In genomic region chr17:38352245-38353083, GRCh38 we compare ENCODE assay signal across 1 cellular context.
TF ChIP-seq lines count a peak whose summit lies in the region.

No MANE protein-coding gene starts in this region.

TF ChIP-seq in K562, 482 proteins besides CTCF, POLR2A, EP300 and RAD21 (continues in another document):
- no peak for TF ChIP-seq GMEB1 (CRISPR knock-in tag; IDR thresholded peaks at IDR 0.05)
- 0 out of 2 replicates have a peak, but pooled peaks have one; percentile 1 for TF ChIP-seq POLR2G (IDR thresholded peaks at IDR 0.05; ENCODE audit: low read depth, low read length)
- peak; percentile 6; the same call in 1 of the 2 replicates for TF ChIP-seq RBFOX2 (IDR thresholded peaks at IDR 0.05; ENCODE audit: low read depth, low read length)
- TF ChIP-seq ZNF197 (CRISPR knock-in tag; IDR thresholded peaks at IDR 0.05; ENCODE audit: low read depth): no peak
- no peak for TF ChIP-seq CGGBP1 (CRISPR knock-in tag; IDR thresholded peaks at IDR 0.05)
- TF ChIP-seq KDM4B (IDR thresholded peaks at IDR 0.05; ENCODE audit: borderline replicate concordance in 2 of 2, low read depth in 1 of 2): no peak
- no peak for TF ChIP-seq RFX5 (IDR thresholded peaks at IDR 0.05; ENCODE audit: low read depth, low read length)
- TF ChIP-seq DMBX1 (CRISPR knock-in tag; IDR thresholded peaks at IDR 0.05; ENCODE audit: borderline replicate concordance): no peak
- no peak for TF ChIP-seq JUND (IDR thresholded peaks at IDR 0.05; ENCODE audit: borderline replicate concordance, low read depth, low read length)
- TF ChIP-seq JUND (tag; IDR thresholded peaks at IDR 0.05; ENCODE audit: borderline replicate concordance, low read depth, low read length): no peak
- no peak for TF ChIP-seq THRAP3 (IDR thresholded peaks at IDR 0.05; ENCODE audit: borderline replicate concordance)
- TF ChIP-seq PHF21A (IDR thresholded peaks at IDR 0.05; ENCODE audit: borderline replicate concordance, low read depth): no peak
- TF ChIP-seq FOXO4 (CRISPR knock-in tag; IDR thresholded peaks at IDR 0.05): no peak
- TF ChIP-seq ZBED1 (IDR thresholded peaks at IDR 0.05): peak; percentile 68; the same call in 1 of the 2 replicates
- TF ChIP-seq MBD1 (CRISPR knock-in tag; IDR thresholded peaks at IDR 0.05): no peak
- no peak for TF ChIP-seq BRD4 (IDR thresholded peaks at IDR 0.05)
- no peak for TF ChIP-seq TEAD4 (IDR thresholded peaks at IDR 0.05; ENCODE audit: low read length)
- no peak for TF ChIP-seq TEAD4 (CRISPR knock-in tag; IDR thresholded peaks at IDR 0.05; ENCODE audit: borderline replicate concordance)
- TF ChIP-seq ZNF75A (CRISPR knock-in tag; IDR thresholded peaks at IDR 0.05): no peak
- no peak for TF ChIP-seq DACH1 (IDR thresholded peaks at IDR 0.05; ENCODE audit: partially characterized antibody)
- 0 out of 2 replicates have a peak, but pooled peaks have one; percentile 4 for TF ChIP-seq RB1 (IDR thresholded peaks at IDR 0.05; ENCODE audit: low read depth)
- TF ChIP-seq NUFIP1 (IDR thresholded peaks at IDR 0.05; ENCODE audit: partially characterized antibody): no peak
- TF ChIP-seq CEBPZ (IDR thresholded peaks at IDR 0.05; ENCODE audit: borderline replicate concordance, low read depth, low read length): no peak
- no peak for TF ChIP-seq U2AF1 (optimal IDR thresholded peaks at IDR 0.05; ENCODE audit: low read depth, low read length)
- no peak for TF ChIP-seq SLC30A9 (CRISPR knock-in tag; IDR thresholded peaks at IDR 0.05)
- TF ChIP-seq STAT5B (CRISPR knock-in tag; IDR thresholded peaks at IDR 0.05): no peak
- no peak for TF ChIP-seq ZC3H11A (IDR thresholded peaks at IDR 0.05; ENCODE audit: low read depth, low read length)
- no peak for TF ChIP-seq REST (CRISPR knock-in tag; IDR thresholded peaks at IDR 0.05; ENCODE audit: low read depth)
- no peak for TF ChIP-seq PTBP1 (IDR thresholded peaks at IDR 0.05; ENCODE audit: low read depth, low read length)
- no peak for TF ChIP-seq EHMT2 (IDR thresholded peaks at IDR 0.05)
- no peak for TF ChIP-seq HDAC8 (tag; IDR thresholded peaks at IDR 0.05)
- no peak for TF ChIP-seq ZNF124 (CRISPR knock-in tag; IDR thresholded peaks at IDR 0.05)
- no peak for TF ChIP-seq ZNF57 (CRISPR knock-in tag; IDR thresholded peaks at IDR 0.05)
- TF ChIP-seq ATF6 (CRISPR knock-in tag; IDR thresholded peaks at IDR 0.05): no peak
- TF ChIP-seq EGR1 (conservative IDR thresholded peaks at IDR 0.05): peak; percentile 57
- TF ChIP-seq ZNF785 (CRISPR knock-in tag; IDR thresholded peaks at IDR 0.05): no peak
- no peak for TF ChIP-seq BRF2 (IDR thresholded peaks at IDR 0.05; ENCODE audit: borderline replicate concordance, insufficient read depth, insufficient read length)
- no peak for TF ChIP-seq NR1H2 (CRISPR knock-in tag; IDR thresholded peaks at IDR 0.05)
- TF ChIP-seq E2F5 (CRISPR knock-in tag; IDR thresholded peaks at IDR 0.05): no peak
- no peak for TF ChIP-seq GATA2 (CRISPR knock-in tag; IDR thresholded peaks at IDR 0.05)
- TF ChIP-seq NFRKB (IDR thresholded peaks at IDR 0.05; ENCODE audit: low read depth): no peak
- peak; percentile 28 to 44; a peak in 1 of 4 replicates for TF ChIP-seq UBTF (IDR thresholded peaks at IDR 0.05; ENCODE audit: borderline replicate concordance in 1 of 2, low read depth in 2 of 2, low read length in 2 of 2)
- TF ChIP-seq ZNF551 (CRISPR knock-in tag; IDR thresholded peaks at IDR 0.05): no peak
- no peak for TF ChIP-seq SRSF3 (IDR thresholded peaks at IDR 0.05; ENCODE audit: insufficient read depth, low read length)
- no peak for TF ChIP-seq CHD1 (IDR thresholded peaks at IDR 0.05; ENCODE audit: low read length)
- TF ChIP-seq POLR2H (tag; IDR thresholded peaks at IDR 0.05; ENCODE audit: low read depth): no peak
